ENCODE assay signal across 14 cellular contexts in genomic region chr12:7843583-7843982, GRCh38. TPM values are rescaled to one million over a fixed set of nuclear protein-coding genes. Genes with fewer than 3 reads are reported as not detected.
A peak's percentile ranks its signal among the peaks of the same experiment; 100 is the strongest.
DNase-seq lines count a peak whose midpoint lies in the region; ATAC-seq, FAIRE-seq and TF ChIP-seq lines count a peak whose summit lies in the region.
"Not testable (repeated sequence)": the region's sequence is repeated elsewhere in the genome, so short reads cannot be mapped to it uniquely, and the experiment has no call there.
"Had no signal": no experiment of that assay in that cellular context is flagged by ENCODE, and none has a peak within 500 bp of the region (broad histone marks: within the 10 kb centered on the region; RNA-seq: fewer than 3 reads in every experiment).

No MANE protein-coding gene starts in this region.

- ATAC-seq in GM12878, result peak; percentile 51; the same call in 2 of the 3 replicates

- FAIRE-seq in GM12878 (lab: Jason Lieb, UNC), result peak; percentile 93

- H3K4me1 Mint-ChIP-seq in T-helper 1 cell treated with Interleukin-12 subunit alpha and Interleukin-12 subunit beta and Interleukin-4 antibody, amounts not matched to agents 30 μg/mL and 1 μg/mL, for 36 hours (ENCODE audit: low read depth); activated T-cell treated with anti-CD3 and anti-CD28 coated beads, Interleukin-2, amount 50 U/mL, for 24 hours (ENCODE audit: low read depth): not testable (repeated sequence)
- peaks cover 32% of the 10 kb centered on the region for H3K4me1 Mint-ChIP-seq in mesothelial cell of epicardium

- not testable (repeated sequence) for H3K9me3 Mint-ChIP-seq in T-helper 1 cell treated with Interleukin-12 subunit alpha and Interleukin-12 subunit beta and Interleukin-4 antibody, amounts not matched to agents 30 μg/mL and 1 μg/mL, for 36 hours; activated T-cell treated with anti-CD3 and anti-CD28 coated beads, Interleukin-2, amount 50 U/mL, for 24 hours; mesothelial cell of epicardium

- H3K27ac ChIP-seq in GM23248, result peak overlapping the region; percentile 51; the same call in 1 of the 2 replicates
- not testable (repeated sequence) for H3K27ac ChIP-seq in GM12878 (ENCODE audit: control insufficient read depth, insufficient read depth)
- H3K27ac ChIP-seq in spleen, result peak overlapping the region in 7 of 8 donors; percentile 44 to 88 (median 79)

- H3K27ac Mint-ChIP-seq in T-helper 1 cell treated with Interleukin-12 subunit alpha and Interleukin-12 subunit beta and Interleukin-4 antibody, amounts not matched to agents 30 μg/mL and 1 μg/mL, for 36 hours, result peak overlapping the region; percentile 69
- H3K27ac Mint-ChIP-seq in activated T-cell treated with anti-CD3 and anti-CD28 coated beads, Interleukin-2, amount 50 U/mL, for 24 hours, result peak overlapping the region; percentile 78
- peak overlapping the region; percentile 45 for H3K27ac Mint-ChIP-seq in mesothelial cell of epicardium

- in situ Hi-C loops in GM23248 (cut with MboI); GM12878 (cut with MboI): not testable (repeated sequence)

- DNase-seq in CD1c-positive myeloid dendritic cell (ENCODE audit: extremely low spot score) (peak; percentile 51), GM23248 (peak; percentile 42), fibroblast of villous mesenchyme (ENCODE audit: low read depth) (peak; percentile 42)
- not testable (repeated sequence) for DNase-seq in activated T-cell treated with anti-CD3 and anti-CD28 coated beads, Interleukin-2, amount 50 U/mL, for 24 hours; GM12878 (ENCODE audit: low read depth, low spot score); mesothelial cell of epicardium (ENCODE audit: low spot score in 2 of 2, unreplicated experiment in 2 of 2); spleen

- not testable (repeated sequence) for H2AFZ ChIP-seq in GM23248; GM12878 (ENCODE audit: control insufficient read depth, low read depth, low read length)

- H3K4me3 ChIP-seq in GM23248, result 0 out of 2 replicates have a peak overlapping the region, but pooled peaks have one; percentile 29
- not testable (repeated sequence) for H3K4me3 ChIP-seq in GM12878; fibroblast of villous mesenchyme (ENCODE audit: low read depth, low read length)
- peak overlapping the region in 1 of 8 donors; percentile 43 for H3K4me3 ChIP-seq in spleen

- TF ChIP-seq CTCF in GM12878 (IDR thresholded peaks at IDR 0.05 in 2 of 3, conservative IDR thresholded peaks at IDR 0.05 in 1 of 3; ENCODE audit: control insufficient read depth in 2 of 3, extremely low read depth in 1 of 3, insufficient read depth in 1 of 3, low read depth in 3 of 3, low read length in 3 of 3); fibroblast of villous mesenchyme (IDR thresholded peaks at IDR 0.05; ENCODE audit: insufficient read depth, low read depth, low read length); mesothelial cell of epicardium (IDR thresholded peaks at IDR 0.05; ENCODE audit: unreplicated experiment); spleen (IDR thresholded peaks at IDR 0.05 in 8 of 11, conservative IDR thresholded peaks at IDR 0.05 in 3 of 11): not testable (repeated sequence)

- H3K4me3 Mint-ChIP-seq in T-helper 1 cell treated with Interleukin-12 subunit alpha and Interleukin-12 subunit beta and Interleukin-4 antibody, amounts not matched to agents 30 μg/mL and 1 μg/mL, for 36 hours; activated T-cell treated with anti-CD3 and anti-CD28 coated beads, Interleukin-2, amount 50 U/mL, for 24 hours: not testable (repeated sequence)
- peak overlapping the region; percentile 7 for H3K4me3 Mint-ChIP-seq in mesothelial cell of epicardium

- CTCF ChIA-PET in GM12878 (lab: Yijun Ruan, JAX), result not testable (repeated sequence)

- H3K79me2 ChIP-seq in GM23248 (ENCODE audit: insufficient read depth); GM12878 (ENCODE audit: control insufficient read depth, insufficient read depth, low read length): not testable (repeated sequence)

- not testable (repeated sequence) for H3K9me3 ChIP-seq in GM23248 (ENCODE audit: low read depth); GM12878 (replicated peaks; ENCODE audit: control insufficient read depth, insufficient read depth, low read length); spleen

- H3K9me2 ChIP-seq in GM23248 (ENCODE audit: insufficient read depth), result not testable (repeated sequence)

- RAD21 ChIA-PET in GM12878 (lab: Charles Lee; ENCODE audit: unreplicated experiment), result not testable (repeated sequence)

- WGBS in GM23248 (ENCODE audit: low coverage in 1 of 2, low lambda C conversion rate in 2 of 2, missing lambda C conversion rate in 2 of 2), 2 experiments, result 10 to 19% methylated on average over 3 of the region's 9 CpGs
- WGBS in GM12878 (ENCODE audit: insufficient coverage, insufficient replicate concordance, low lambda C conversion rate, missing lambda C conversion rate), result 0% methylated on average over 3 of the region's 9 CpGs
- WGBS in spleen, 5 donors, result 0 to 15% (median 10%) methylated on average over 3 of the region's 9 CpGs

- H3K27me3 ChIP-seq in GM23248 (replicated peaks; ENCODE audit: insufficient read depth); GM12878 (replicated peaks in 1 of 2; ENCODE audit: control insufficient read depth in 2 of 2, insufficient read depth in 2 of 2, low read length in 1 of 2): not testable (repeated sequence)
- H3K27me3 ChIP-seq in spleen (replicated peaks in 1 of 7), result peaks cover 0 to 18% (median 0%) of the 10 kb centered on the region in 7 donors

- TF ChIP-seq RAD21 in GM12878 (IDR thresholded peaks at IDR 0.05; ENCODE audit: insufficient read depth, low read depth, low read length), result not testable (repeated sequence)

- H3K36me3 ChIP-seq in GM23248 (ENCODE audit: low read depth); GM12878 (ENCODE audit: control insufficient read depth in 2 of 2, insufficient read depth in 2 of 2, low read length in 1 of 2); spleen: not testable (repeated sequence)

- H3K9ac ChIP-seq in GM23248; GM12878 (ENCODE audit: control insufficient read depth, insufficient read depth, low read length): not testable (repeated sequence)

- peaks cover 10% of the 10 kb centered on the region for H3K27me3 Mint-ChIP-seq in T-helper 1 cell treated with Interleukin-12 subunit alpha and Interleukin-12 subunit beta and Interleukin-4 antibody, amounts not matched to agents 30 μg/mL and 1 μg/mL, for 36 hours (ENCODE audit: low read depth)
- H3K27me3 Mint-ChIP-seq in activated T-cell treated with anti-CD3 and anti-CD28 coated beads, Interleukin-2, amount 50 U/mL, for 24 hours; mesothelial cell of epicardium (ENCODE audit: low read depth): not testable (repeated sequence)

- BruUV-seq in GM12878 (replicated peaks; lab: Mats Ljungman, UMichigan), result not testable (repeated sequence)

- peak overlapping the region; percentile 58 for H3K4me2 ChIP-seq in GM23248 (ENCODE audit: unreplicated experiment)
- H3K4me2 ChIP-seq in GM12878 (ENCODE audit: control insufficient read depth, insufficient read depth), result not testable (repeated sequence)

- intact Hi-C loops in GM12878 (cut with micrococcal nuclease; ENCODE audit: unreplicated experiment); spleen (cut with DNase I; ENCODE audit: low total_unique reads): not testable (repeated sequence)

- H4K20me1 ChIP-seq in GM23248 (ENCODE audit: insufficient read depth); GM12878 (ENCODE audit: control insufficient read depth, insufficient read depth): not testable (repeated sequence)

- SMC1A ChIA-PET in GM12878 (lab: Charles Lee; ENCODE audit: uncharacterized antibody, unreplicated experiment), result interaction anchor here (0.7 kb wide), 1 partner anchor 35 kb away, joined by 4 read pairs; no protein-coding TSS in a partner anchor

- not testable (repeated sequence) for H3K4me1 ChIP-seq in GM23248 (ENCODE audit: insufficient read depth); GM12878 (ENCODE audit: control insufficient read depth, insufficient read depth, low read length); spleen

- TF ChIP-seq EP300 in GM12878 (IDR thresholded peaks at IDR 0.05; ENCODE audit: borderline replicate concordance in 1 of 2, control insufficient read depth in 1 of 2, low read depth in 2 of 2, low read length in 2 of 2), result not testable (repeated sequence)

- not testable (repeated sequence) for H3K36me3 Mint-ChIP-seq in T-helper 1 cell treated with Interleukin-12 subunit alpha and Interleukin-12 subunit beta and Interleukin-4 antibody, amounts not matched to agents 30 μg/mL and 1 μg/mL, for 36 hours (ENCODE audit: low read depth); activated T-cell treated with anti-CD3 and anti-CD28 coated beads, Interleukin-2, amount 50 U/mL, for 24 hours (ENCODE audit: low read depth); mesothelial cell of epicardium

- POLR2A ChIA-PET in GM12878 (lab: Charles Lee), result not testable (repeated sequence)

- H3F3A ChIP-seq in GM23248 (ENCODE audit: insufficient read depth), result not testable (repeated sequence)

- TF ChIP-seq POLR2A in GM12878 (IDR thresholded peaks at IDR 0.05; ENCODE audit: low read depth, low read length); spleen (IDR thresholded peaks at IDR 0.05): not testable (repeated sequence)

RNA-seq across cellular contexts. Expression of gene SLC2A14, which starts 29.1 kb away (rescaled TPM):
- total RNA-seq in GM23248 (2014; rRNA removed; shearing (Covaris generic)), result not detected in 2 replicates
- polyA plus RNA-seq in GM23248 (2016; fragmentation: Nextera tagmentation; extraction: Ambion mirVana) (not detected in 2 replicates), GM12878 (2011; rRNA removed) (0.31 and 0.58 TPM in 2 replicates), GM12878 (2014; fragmentation: Illumina TruSeq; extraction: Trizol) (0.06 TPM in 1 of 2 replicates, not detected in the other), GM12878 (2014; fragmentation: Nextera tagmentation; extraction: Ambion mirVana) (under 1 TPM; 0.05 to 0.14 TPM), GM12878 (2014; rRNA removed) (not detected in 2 replicates), GM12878 (2016; fragmentation: Nextera tagmentation; extraction: Ambion mirVana) (under 1 TPM; 0.19 to 0.33 TPM), spleen (not detected)
- total RNA-seq in GM12878 (2013; cell fraction: nucleolus; rRNA removed), result not detected in 2 replicates
- total RNA-seq in GM12878 (2014; rRNA removed) (0.11 TPM in 1 of 2 replicates, not detected in the other), GM12878 (2014; rRNA removed; fragmentation: Illumina TruSeq; extraction: Trizol) (0.28 and 0.31 TPM in 2 replicates), GM12878 (2021) (0.21 and 0.69 TPM in 2 replicates), fibroblast of villous mesenchyme (under 0.01 and 0.32 TPM in 2 replicates), mesothelial cell of epicardium (4.7 to 5.1 TPM (median 4.9 TPM) in 3 replicates), spleen (1 to 10 TPM in 3 of 7 donors, under 1 TPM in 2, not detected in 2; 0.37 to 7.4 (median 2.9) TPM)
- 0.17 TPM for polyA plus RNA-seq in GM12878 (2011; ENCODE audit: low read depth)
- 0.10 and 0.58 TPM in 2 replicates for polyA plus RNA-seq in GM12878 (2011; cell fraction: cytosol; rRNA removed)
- 0.04 TPM in 1 of 2 replicates, not detected in the other for polyA plus RNA-seq in GM12878 (2011; cell fraction: nucleus; rRNA removed)
- 0.26 and 0.31 TPM in 2 replicates for polyA plus RNA-seq in GM12878 (2012)
- 0.10 TPM in 1 of 2 replicates, not detected in the other for polyA minus RNA-seq in GM12878 (2011; rRNA and poly(A)+ RNA removed)
- polyA minus RNA-seq in GM12878 (2011; cell fraction: cytosol; rRNA and poly(A)+ RNA removed), result 0.80 and 0.94 TPM in 2 replicates
- polyA minus RNA-seq in GM12878 (2011; cell fraction: nucleus; rRNA and poly(A)+ RNA removed), result not detected in 2 replicates
- total RNA-seq: right atrium auricular region, SK-MEL-5 had no signal

RNA-seq across cellular contexts. Expression of gene NANOG, which starts 54.4 kb away (rescaled TPM):
- total RNA-seq in GM23248 (2014; rRNA removed; shearing (Covaris generic)), result 0.13 TPM in 1 of 2 replicates, not detected in the other
- 0.13 TPM in 1 of 2 replicates, not detected in the other for polyA plus RNA-seq in GM23248 (2016; fragmentation: Nextera tagmentation; extraction: Ambion mirVana)
- total RNA-seq in GM12878 (2013; cell fraction: nucleolus; rRNA removed), result 0.10 and 0.25 TPM in 2 replicates
- not detected in 2 replicates for total RNA-seq in GM12878 (2014; rRNA removed)
- total RNA-seq in GM12878 (2014; rRNA removed; fragmentation: Illumina TruSeq; extraction: Trizol), result not detected in 2 replicates
- 0.29 and 0.51 TPM in 2 replicates for total RNA-seq in GM12878 (2021)
- 0.05 TPM for polyA plus RNA-seq in GM12878 (2011; ENCODE audit: low read depth)
- 0.04 TPM in 1 of 2 replicates, not detected in the other for polyA plus RNA-seq in GM12878 (2011; rRNA removed)
- not detected in 2 replicates for polyA plus RNA-seq in GM12878 (2011; cell fraction: cytosol; rRNA removed)
- 0.04 and 0.09 TPM in 2 replicates for polyA plus RNA-seq in GM12878 (2011; cell fraction: nucleus; rRNA removed)
- polyA plus RNA-seq in GM12878 (2012), result not detected in 2 replicates
- not detected in 2 replicates for polyA plus RNA-seq in GM12878 (2014; fragmentation: Illumina TruSeq; extraction: Trizol)
- polyA plus RNA-seq in GM12878 (2014; fragmentation: Nextera tagmentation; extraction: Ambion mirVana), result not detected
- polyA plus RNA-seq in GM12878 (2014; rRNA removed), result 0.01 TPM in 1 of 2 replicates, not detected in the other
- polyA plus RNA-seq in GM12878 (2016; fragmentation: Nextera tagmentation; extraction: Ambion mirVana), result not detected
- polyA minus RNA-seq in GM12878 (2011; rRNA and poly(A)+ RNA removed), result 0.05 and 0.59 TPM in 2 replicates
- not detected in 2 replicates for polyA minus RNA-seq in GM12878 (2011; cell fraction: cytosol; rRNA and poly(A)+ RNA removed)
- polyA minus RNA-seq in GM12878 (2011; cell fraction: nucleus; rRNA and poly(A)+ RNA removed), result under 0.01 and 0.29 TPM in 2 replicates
- not detected in 2 replicates for total RNA-seq in fibroblast of villous mesenchyme
- total RNA-seq in mesothelial cell of epicardium, result 0.32 to 0.58 TPM (median 0.42 TPM) in 3 replicates
- total RNA-seq in spleen, result under 1 TPM in 4 of 7 donors, not detected in 3; 0.09 to 0.66 (median 0.44) TPM
- under 1 TPM in 1 of 3 donors, not detected in 2; 0.02 TPM for polyA plus RNA-seq in spleen
- total RNA-seq: A673, esophagus muscularis mucosa, H4, right atrium auricular region, SK-MEL-5, temporal lobe had no signal
